1 cellular context compared by ENCODE assay signal in the genomic region with DNA sequence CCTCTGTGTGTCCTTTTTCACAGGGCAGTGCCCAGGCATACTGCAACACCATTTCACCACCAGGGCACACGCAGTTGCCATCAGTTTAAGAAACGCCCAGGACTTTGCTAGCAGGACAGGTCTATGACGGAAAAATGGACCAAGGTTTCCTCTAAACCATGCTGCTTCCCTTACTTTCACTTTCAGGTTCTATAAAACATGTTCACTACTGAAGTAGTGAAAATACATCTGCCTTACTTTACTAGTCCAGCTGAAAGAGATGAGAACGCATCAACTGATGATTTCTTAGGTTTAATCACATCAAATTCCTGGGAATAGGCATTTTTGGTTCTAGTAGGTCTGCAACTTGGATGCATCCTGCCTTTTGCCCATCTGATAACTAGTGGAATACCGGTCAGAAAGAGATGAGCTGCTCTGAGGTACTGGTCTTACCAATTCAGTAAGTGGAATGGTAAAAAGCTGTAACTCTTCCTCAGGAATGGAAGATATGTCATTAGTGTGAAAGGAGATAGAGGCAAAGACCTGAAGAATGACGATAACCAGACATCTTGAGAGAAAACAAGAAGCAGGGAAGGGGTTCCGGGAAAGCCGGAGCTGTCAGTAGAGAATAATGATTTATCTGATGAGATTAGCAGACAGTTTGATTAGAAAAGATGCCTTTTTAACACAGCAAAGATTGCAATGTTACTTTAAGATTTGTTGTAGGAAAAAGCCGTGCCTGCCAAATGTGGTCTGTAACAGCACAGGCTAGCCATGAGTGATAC.
TF ChIP-seq lines count a peak whose summit lies in the region.

No MANE protein-coding gene starts in this region.

TF ChIP-seq in SK-N-SH treated with all-trans-retinoic acid at 6 μM for 48 hours, 23 proteins besides CTCF, POLR2A, EP300 and RAD21 (continued from another document):
- TF ChIP-seq RARB (CRISPR knock-in tag; IDR thresholded peaks at IDR 0.05), result peak; percentile 15; the same call in 1 of the 2 replicates
- no peak for TF ChIP-seq ESRRG (CRISPR knock-in tag; IDR thresholded peaks at IDR 0.05)
- TF ChIP-seq TOX (CRISPR knock-in tag; IDR thresholded peaks at IDR 0.05; ENCODE audit: borderline replicate concordance), result no peak
